In genomic region chr14:35695647-35696046, GRCh38 we compare ENCODE assay signal across 28 cellular contexts.
DNase-seq lines count a peak whose midpoint lies in the region; TF ChIP-seq lines count a peak whose summit lies in the region.
"Had no signal": no experiment of that assay in that cellular context is flagged by ENCODE, and none has a peak within 500 bp of the region (broad histone marks: within the 10 kb centered on the region; RNA-seq: fewer than 3 reads in every experiment).

No MANE protein-coding gene starts in this region.

- no peak overlapping the region for H2AFZ ChIP-seq in Loucy (ENCODE audit: low read length)

- peaks cover 15% of the 10 kb centered on the region for H3F3A ChIP-seq in Loucy (ENCODE audit: low read depth)

- H3K79me2 ChIP-seq in Loucy (ENCODE audit: insufficient read depth, low read length), result no peaks in the 10 kb centered on the region

- H3K36me3 ChIP-seq in Loucy (ENCODE audit: insufficient read depth, low read length) (no peaks in the 10 kb centered on the region), brain microvascular endothelial cell (replicated peaks) (no peaks in the 10 kb centered on the region)
- H3K36me3 ChIP-seq: BLaER1 treated with 17β-estradiol and CSF1 and Interleukin-3, amounts not matched to agents 10 nM and 100 nM; HAP-1; MG63 had no signal

- H3K27ac ChIP-seq in brain microvascular endothelial cell, result no peak overlapping the region
- H3K27ac ChIP-seq: A549; BLaER1 treated with 17β-estradiol and CSF1 and Interleukin-3, amounts not matched to agents 10 nM and 100 nM; HL-60 had no signal

- no peaks in the 10 kb centered on the region for H3K9me2 ChIP-seq in Loucy (replicated peaks; ENCODE audit: low read depth, low read length)

- peak overlapping the region; percentile 82 for H3K4me3 ChIP-seq in Loucy (ENCODE audit: low read length, poor library complexity, severe bottlenecking)
- H3K4me3 ChIP-seq in cardiac fibroblast (replicated peaks in 1 of 2; ENCODE audit: low read depth in 2 of 2, low read length in 2 of 2), result no peak overlapping the region
- no peak overlapping the region for H3K4me3 ChIP-seq in brain microvascular endothelial cell (ENCODE audit: low read depth, low read length)
- H3K4me3 ChIP-seq: A549; BLaER1 treated with 17β-estradiol and CSF1 and Interleukin-3, amounts not matched to agents 10 nM and 100 nM; GM12878; HAP-1; MG63 had no signal

- H4K20me1 ChIP-seq in Loucy (ENCODE audit: insufficient read depth, low read length, poor library complexity, severe bottlenecking), result no peaks in the 10 kb centered on the region
- H4K20me1 ChIP-seq: BLaER1 treated with 17β-estradiol and CSF1 and Interleukin-3, amounts not matched to agents 10 nM and 100 nM had no signal

- peak overlapping the region; percentile 97 for H3K4me2 ChIP-seq in Loucy (ENCODE audit: low read depth, low read length, poor library complexity, severe bottlenecking)
- H3K4me2 ChIP-seq: A549; BLaER1 treated with 17β-estradiol and CSF1 and Interleukin-3, amounts not matched to agents 10 nM and 100 nM had no signal

- TF ChIP-seq CTCF in Loucy (conservative IDR thresholded peaks at IDR 0.05; ENCODE audit: low read length) (no peak), cardiac fibroblast (IDR thresholded peaks at IDR 0.05; ENCODE audit: low read depth, low read length) (no peak), brain microvascular endothelial cell (IDR thresholded peaks at IDR 0.05; ENCODE audit: low read depth, low read length, missing control alignments) (no peak)

- H3K9me3 ChIP-seq in Loucy (ENCODE audit: insufficient read depth, low read depth, low read length), result no peaks in the 10 kb centered on the region
- H3K9me3 ChIP-seq: A549; BLaER1 treated with 17β-estradiol and CSF1 and Interleukin-3, amounts not matched to agents 10 nM and 100 nM; HAP-1; MG63 had no signal

- in situ Hi-C loops in brain microvascular endothelial cell (cut with HindIII; ENCODE audit: low pct_ligation_motif_present, low sequenced_read_pairs), result loop anchor here (25.0 kb wide), 1 partner anchor 258 kb away; no protein-coding TSS in a partner anchor

- H3K27me3 ChIP-seq in Loucy (ENCODE audit: insufficient read depth, low read length, poor library complexity, severe bottlenecking) (no peaks in the 10 kb centered on the region), brain microvascular endothelial cell (replicated peaks) (no peaks in the 10 kb centered on the region)
- H3K27me3 ChIP-seq: BLaER1 treated with 17β-estradiol and CSF1 and Interleukin-3, amounts not matched to agents 10 nM and 100 nM; MG63 had no signal

- peak overlapping the region; percentile 93 for H3K9ac ChIP-seq in Loucy (ENCODE audit: low read depth, low read length, poor library complexity, severe bottlenecking)
- H3K9ac ChIP-seq: BLaER1 treated with 17β-estradiol and CSF1 and Interleukin-3, amounts not matched to agents 10 nM and 100 nM had no signal

- DNase-seq in EL (peak; percentile 8), cardiac fibroblast (ENCODE audit: low read depth in 2 of 2) (peak; percentile 6 to 10), iris pigment epithelial cell (ENCODE audit: low read depth) (peak; percentile 27), SHP77 treated with DMSO at 0.1 percent for 48 hours (lab: John Stamatoyannopoulos, UW) (no peak), brain microvascular endothelial cell (no peak), Kasumi-1 (lab: John Stamatoyannopoulos, UW) (no peak)
- DNase-seq: AML-193; CD4-positive, alpha-beta T cell; GDM1; GOT3; HFFc6; MG63; NCI-H1105 treated with DMSO at 0.1 percent for 48 hours; NCI-H146; NCI-H1930; NCI-H2107; NCI-H446 treated with DMSO at 0.1 percent for 48 hours; NCI-H526; NCI-H82; Right ventricle myocardium superior; RPMI8226; SW 1271 had no signal

- H3K4me1 ChIP-seq in Loucy (ENCODE audit: insufficient read depth, low read length, poor library complexity, severe bottlenecking), result peaks cover 53% of the 10 kb centered on the region
- H3K4me1 ChIP-seq: A549, HAP-1 had no signal

Comparison
In these comparisons a context has a peak if more than half of its experiments do, and no peak if none do; other contexts are left out.
1. DNase-seq: peak in EL (single experiment), cardiac fibroblast (2 of 2) and iris pigment epithelial cell (single experiment); none in SHP77 treated with DMSO at 0.1 percent for 48 hours (single experiment), brain microvascular endothelial cell (single experiment) and Kasumi-1 (0 of 2).